ENCODE assay signal across 23 cellular contexts in the genomic region with DNA sequence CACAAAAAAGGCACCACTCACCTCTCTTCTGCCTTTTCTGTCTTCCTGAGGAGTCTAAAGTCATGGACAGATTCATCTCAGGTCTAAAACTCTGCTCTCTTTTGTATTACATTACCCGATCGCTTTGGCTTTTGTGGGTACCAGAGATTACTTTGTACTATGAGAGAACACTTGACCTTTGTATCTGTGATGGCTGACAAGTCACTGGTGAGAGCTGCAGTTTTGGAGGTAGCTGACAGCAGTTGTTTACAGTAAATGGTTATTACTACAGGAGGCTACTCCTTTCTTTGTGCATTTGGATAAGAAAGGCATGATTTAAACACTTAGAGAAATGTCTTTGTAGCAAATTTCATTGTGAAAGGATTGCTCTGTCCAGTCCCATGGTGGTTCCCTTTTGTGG.
"Had no signal": no experiment of that assay in that cellular context is flagged by ENCODE, and none has a peak within 500 bp of the region (broad histone marks: within the 10 kb centered on the region; RNA-seq: fewer than 3 reads in every experiment).

No MANE protein-coding gene starts in this region.

- H3K4me1 ChIP-seq: esophagus squamous epithelium, gastroesophageal sphincter, sigmoid colon, testis, tibial nerve, upper lobe of right lung, vagina had no signal

- H3K36me3 ChIP-seq: esophagus squamous epithelium, gastroesophageal sphincter, sigmoid colon, tibial nerve, upper lobe of right lung, vagina had no signal

- H3K27ac ChIP-seq: dorsolateral prefrontal cortex, esophagus squamous epithelium, gastroesophageal sphincter, sigmoid colon, skin epidermis, testis, tibial nerve, upper lobe of right lung, vagina had no signal

- H3K9me3 ChIP-seq: esophagus squamous epithelium, gastroesophageal sphincter, testis, upper lobe of right lung, vagina had no signal

- H3K4me3 ChIP-seq: dorsolateral prefrontal cortex, esophagus squamous epithelium, gastroesophageal sphincter, lung, sigmoid colon, skin epidermis, testis, tibial nerve, upper lobe of right lung, vagina had no signal

- H3K4me1 Mint-ChIP-seq: stimulated activated naive B cell treated with anti-CD40 and anti-IgM and Interleukin-4, amounts not matched to agents 10 μg/mL and 1 μg/mL and 100 μg/mL, for 72 hours; stimulated activated naive CD8-positive, alpha-beta T cell treated with anti-CD3 and anti-CD28 coated beads, Interleukin-15, amount 100 ng/mL, for 72 hours had no signal

- H3K27me3 ChIP-seq: dorsolateral prefrontal cortex, esophagus squamous epithelium, gastroesophageal sphincter, sigmoid colon, testis, tibial nerve, upper lobe of right lung, vagina had no signal

- H3K4me3 Mint-ChIP-seq: immature natural killer cell; naive thymus-derived CD4-positive, alpha-beta T cell; nephron progenitor cell; stimulated activated naive B cell treated with anti-CD40 and anti-IgM and Interleukin-4, amounts not matched to agents 10 μg/mL and 1 μg/mL and 100 μg/mL, for 72 hours; stimulated activated naive CD8-positive, alpha-beta T cell treated with anti-CD3 and anti-CD28 coated beads, Interleukin-15, amount 100 ng/mL, for 72 hours had no signal

- H3K27me3 Mint-ChIP-seq: naive thymus-derived CD4-positive, alpha-beta T cell; stimulated activated naive B cell treated with anti-CD40 and anti-IgM and Interleukin-4, amounts not matched to agents 10 μg/mL and 1 μg/mL and 100 μg/mL, for 72 hours; stimulated activated naive CD8-positive, alpha-beta T cell treated with anti-CD3 and anti-CD28 coated beads, Interleukin-15, amount 100 ng/mL, for 72 hours had no signal

- ATAC-seq: gastroesophageal sphincter; left colon; left ventricle myocardium superior; naive thymus-derived CD4-positive, alpha-beta T cell; stimulated activated naive B cell treated with anti-CD40 and anti-IgM and Interleukin-4, amounts not matched to agents 10 μg/mL and 1 μg/mL and 100 μg/mL, for 72 hours; stimulated activated naive CD8-positive, alpha-beta T cell treated with anti-CD3 and anti-CD28 coated beads, Interleukin-15, amount 100 ng/mL, for 72 hours; upper lobe of right lung had no signal

- DNase-seq: cortex of kidney; dorsolateral prefrontal cortex; effector memory CD4-positive, alpha-beta T cell; esophagus squamous epithelium; foreskin fibroblast; glutamatergic neuron; immature natural killer cell; left colon; left ventricle myocardium superior; naive thymus-derived CD4-positive, alpha-beta T cell; nephron progenitor cell; sigmoid colon; stimulated activated CD4-positive, alpha-beta T cell treated with anti-CD3 and anti-CD28 coated beads, Interleukin-2, amount 100 ng/mL, for 24 hours; stimulated activated CD4-positive, alpha-beta T cell treated with anti-CD3 and anti-CD28 coated beads, Interleukin-4, amount 100 ng/mL, for 4 hours; stimulated activated naive B cell treated with anti-CD40 and anti-IgM and Interleukin-4, amounts not matched to agents 10 μg/mL and 1 μg/mL and 100 μg/mL, for 72 hours; stimulated activated naive CD8-positive, alpha-beta T cell treated with anti-CD3 and anti-CD28 coated beads, Interleukin-15, amount 100 ng/mL, for 72 hours; testis; upper lobe of right lung had no signal

- H3K27ac Mint-ChIP-seq: naive thymus-derived CD4-positive, alpha-beta T cell; nephron progenitor cell; stimulated activated naive B cell treated with anti-CD40 and anti-IgM and Interleukin-4, amounts not matched to agents 10 μg/mL and 1 μg/mL and 100 μg/mL, for 72 hours; stimulated activated naive CD8-positive, alpha-beta T cell treated with anti-CD3 and anti-CD28 coated beads, Interleukin-15, amount 100 ng/mL, for 72 hours had no signal
